Comparison of ENCODE assay signal across 1 cellular context in the genomic region with DNA sequence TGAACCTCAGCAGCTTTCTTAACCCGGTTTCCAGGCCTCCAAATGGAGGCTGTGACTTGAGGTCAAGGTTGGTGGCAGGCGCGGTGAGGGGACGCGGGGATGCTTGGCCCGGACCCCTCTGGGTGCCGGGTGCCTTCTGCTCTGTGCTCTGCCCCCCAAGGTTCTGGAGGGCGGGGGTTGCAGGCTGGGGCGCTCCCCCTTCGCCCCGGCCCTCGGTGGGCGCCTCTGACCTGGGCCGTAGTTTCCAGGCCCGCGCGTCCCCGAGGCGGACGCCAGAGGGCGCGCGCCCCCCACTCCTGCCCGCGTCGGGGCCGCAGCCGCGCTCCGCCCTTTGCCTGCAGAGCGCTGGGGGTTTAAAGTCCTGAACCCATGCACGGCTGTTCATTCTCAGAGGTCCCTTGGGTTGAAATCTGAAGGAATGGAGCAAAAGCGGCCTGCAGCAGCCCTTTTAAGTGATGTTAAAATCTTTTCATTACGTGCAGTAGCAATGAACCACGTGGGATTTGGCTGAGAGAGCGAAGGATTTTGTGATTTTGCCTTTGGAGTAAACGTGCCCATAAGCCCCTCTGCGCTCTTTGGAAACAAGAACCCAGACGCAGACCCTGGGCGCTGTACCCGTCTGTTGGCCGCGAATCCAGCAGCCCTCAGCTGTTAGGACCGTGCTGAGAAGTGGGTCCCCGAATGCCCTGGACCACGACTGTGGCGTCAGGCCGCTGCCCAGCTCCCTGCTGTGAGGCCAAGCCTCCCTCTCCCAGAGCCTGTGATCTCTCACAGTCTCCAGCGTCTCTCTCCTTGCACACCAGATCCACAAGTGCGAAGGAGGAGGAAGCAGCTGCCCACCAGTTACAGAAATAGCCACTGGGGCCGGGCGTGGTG.
TF ChIP-seq lines count a peak whose summit lies in the region.

No MANE protein-coding gene starts in this region.

TF ChIP-seq in HepG2, 621 proteins besides CTCF, POLR2A, EP300 and RAD21 (continued from another document):
- TF ChIP-seq, protein P1, sequence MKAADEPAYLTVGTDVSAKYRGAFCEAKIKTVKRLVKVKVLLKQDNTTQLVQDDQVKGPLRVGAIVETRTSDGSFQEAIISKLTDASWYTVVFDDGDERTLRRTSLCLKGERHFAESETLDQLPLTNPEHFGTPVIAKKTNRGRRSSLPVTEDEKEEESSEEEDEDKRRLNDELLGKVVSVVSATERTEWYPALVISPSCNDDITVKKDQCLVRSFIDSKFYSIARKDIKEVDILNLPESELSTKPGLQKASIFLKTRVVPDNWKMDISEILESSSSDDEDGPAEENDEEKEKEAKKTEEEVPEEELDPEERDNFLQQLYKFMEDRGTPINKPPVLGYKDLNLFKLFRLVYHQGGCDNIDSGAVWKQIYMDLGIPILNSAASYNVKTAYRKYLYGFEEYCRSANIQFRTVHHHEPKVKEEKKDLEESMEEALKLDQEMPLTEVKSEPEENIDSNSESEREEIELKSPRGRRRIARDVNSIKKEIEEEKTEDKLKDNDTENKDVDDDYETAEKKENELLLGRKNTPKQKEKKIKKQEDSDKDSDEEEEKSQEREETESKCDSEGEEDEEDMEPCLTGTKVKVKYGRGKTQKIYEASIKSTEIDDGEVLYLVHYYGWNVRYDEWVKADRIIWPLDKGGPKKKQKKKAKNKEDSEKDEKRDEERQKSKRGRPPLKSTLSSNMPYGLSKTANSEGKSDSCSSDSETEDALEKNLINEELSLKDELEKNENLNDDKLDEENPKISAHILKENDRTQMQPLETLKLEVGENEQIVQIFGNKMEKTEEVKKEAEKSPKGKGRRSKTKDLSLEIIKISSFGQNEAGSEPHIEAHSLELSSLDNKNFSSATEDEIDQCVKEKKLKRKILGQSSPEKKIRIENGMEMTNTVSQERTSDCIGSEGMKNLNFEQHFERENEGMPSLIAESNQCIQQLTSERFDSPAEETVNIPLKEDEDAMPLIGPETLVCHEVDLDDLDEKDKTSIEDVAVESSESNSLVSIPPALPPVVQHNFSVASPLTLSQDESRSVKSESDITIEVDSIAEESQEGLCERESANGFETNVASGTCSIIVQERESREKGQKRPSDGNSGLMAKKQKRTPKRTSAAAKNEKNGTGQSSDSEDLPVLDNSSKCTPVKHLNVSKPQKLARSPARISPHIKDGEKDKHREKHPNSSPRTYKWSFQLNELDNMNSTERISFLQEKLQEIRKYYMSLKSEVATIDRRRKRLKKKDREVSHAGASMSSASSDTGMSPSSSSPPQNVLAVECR (CRISPR knock-in tag; IDR thresholded peaks at IDR 0.05; ENCODE audit: borderline replicate concordance), result no peak
- TF ChIP-seq ZNF256 (CRISPR knock-in tag; conservative IDR thresholded peaks at IDR 0.05) (no peak), SOX6 (IDR thresholded peaks at IDR 0.05) (no peak), SOX6 (CRISPR knock-in tag; IDR thresholded peaks at IDR 0.05) (0 out of 2 replicates have a peak, but pooled peaks have one; percentile 25), ZNF10 (CRISPR knock-in tag; IDR thresholded peaks at IDR 0.05; ENCODE audit: borderline replicate concordance, low read depth) (no peak), GATAD2A (CRISPR knock-in tag; IDR thresholded peaks at IDR 0.05) (no peak), ZNF768 (CRISPR knock-in tag; IDR thresholded peaks at IDR 0.05) (no peak), HNRNPLL (IDR thresholded peaks at IDR 0.05; ENCODE audit: low read depth, low read length, poor library complexity, severe bottlenecking) (peak; percentile 47), SALL1 (CRISPR knock-in tag; IDR thresholded peaks at IDR 0.05) (peak; percentile 33; the same call in 1 of the 2 replicates), MXD4 (CRISPR knock-in tag; IDR thresholded peaks at IDR 0.05) (0 out of 2 replicates have a peak, but pooled peaks have one; percentile 35), ZNF543 (CRISPR knock-in tag; IDR thresholded peaks at IDR 0.05) (no peak), ZBTB38 (CRISPR knock-in tag; IDR thresholded peaks at IDR 0.05) (peak; percentile 49; the same call in 1 of the 2 replicates), KLF13 (CRISPR knock-in tag; IDR thresholded peaks at IDR 0.05) (no peak), CBX1 (IDR thresholded peaks at IDR 0.05; ENCODE audit: low read depth) (no peak), TBP (CRISPR knock-in tag; IDR thresholded peaks at IDR 0.05) (0 out of 2 replicates have a peak, but pooled peaks have one; percentile 64), SMC3 (IDR thresholded peaks at IDR 0.05; ENCODE audit: low read length) (peak; percentile 52; the same call in 1 of the 2 replicates), ZBTB7B (CRISPR knock-in tag; IDR thresholded peaks at IDR 0.05) (0 out of 2 replicates have a peak, but pooled peaks have one; percentile 46), KDM1A (CRISPR knock-in tag; IDR thresholded peaks at IDR 0.05) (no peak), XRCC5 (optimal IDR thresholded peaks at IDR 0.05; ENCODE audit: low read length) (peak; percentile 80), ZNF790 (CRISPR knock-in tag; IDR thresholded peaks at IDR 0.05; ENCODE audit: borderline replicate concordance) (peak; percentile 68; the same call in 1 of the 2 replicates), ZMAT3 (CRISPR knock-in tag; conservative IDR thresholded peaks at IDR 0.05) (no peak)
- TF ChIP-seq, protein P2, sequence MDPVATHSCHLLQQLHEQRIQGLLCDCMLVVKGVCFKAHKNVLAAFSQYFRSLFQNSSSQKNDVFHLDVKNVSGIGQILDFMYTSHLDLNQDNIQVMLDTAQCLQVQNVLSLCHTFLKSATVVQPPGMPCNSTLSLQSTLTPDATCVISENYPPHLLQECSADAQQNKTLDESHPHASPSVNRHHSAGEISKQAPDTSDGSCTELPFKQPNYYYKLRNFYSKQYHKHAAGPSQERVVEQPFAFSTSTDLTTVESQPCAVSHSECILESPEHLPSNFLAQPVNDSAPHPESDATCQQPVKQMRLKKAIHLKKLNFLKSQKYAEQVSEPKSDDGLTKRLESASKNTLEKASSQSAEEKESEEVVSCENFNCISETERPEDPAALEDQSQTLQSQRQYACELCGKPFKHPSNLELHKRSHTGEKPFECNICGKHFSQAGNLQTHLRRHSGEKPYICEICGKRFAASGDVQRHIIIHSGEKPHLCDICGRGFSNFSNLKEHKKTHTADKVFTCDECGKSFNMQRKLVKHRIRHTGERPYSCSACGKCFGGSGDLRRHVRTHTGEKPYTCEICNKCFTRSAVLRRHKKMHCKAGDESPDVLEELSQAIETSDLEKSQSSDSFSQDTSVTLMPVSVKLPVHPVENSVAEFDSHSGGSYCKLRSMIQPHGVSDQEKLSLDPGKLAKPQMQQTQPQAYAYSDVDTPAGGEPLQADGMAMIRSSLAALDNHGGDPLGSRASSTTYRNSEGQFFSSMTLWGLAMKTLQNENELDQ (CRISPR knock-in tag; IDR thresholded peaks at IDR 0.05; ENCODE audit: borderline replicate concordance), result no peak
- TF ChIP-seq, protein P3, sequence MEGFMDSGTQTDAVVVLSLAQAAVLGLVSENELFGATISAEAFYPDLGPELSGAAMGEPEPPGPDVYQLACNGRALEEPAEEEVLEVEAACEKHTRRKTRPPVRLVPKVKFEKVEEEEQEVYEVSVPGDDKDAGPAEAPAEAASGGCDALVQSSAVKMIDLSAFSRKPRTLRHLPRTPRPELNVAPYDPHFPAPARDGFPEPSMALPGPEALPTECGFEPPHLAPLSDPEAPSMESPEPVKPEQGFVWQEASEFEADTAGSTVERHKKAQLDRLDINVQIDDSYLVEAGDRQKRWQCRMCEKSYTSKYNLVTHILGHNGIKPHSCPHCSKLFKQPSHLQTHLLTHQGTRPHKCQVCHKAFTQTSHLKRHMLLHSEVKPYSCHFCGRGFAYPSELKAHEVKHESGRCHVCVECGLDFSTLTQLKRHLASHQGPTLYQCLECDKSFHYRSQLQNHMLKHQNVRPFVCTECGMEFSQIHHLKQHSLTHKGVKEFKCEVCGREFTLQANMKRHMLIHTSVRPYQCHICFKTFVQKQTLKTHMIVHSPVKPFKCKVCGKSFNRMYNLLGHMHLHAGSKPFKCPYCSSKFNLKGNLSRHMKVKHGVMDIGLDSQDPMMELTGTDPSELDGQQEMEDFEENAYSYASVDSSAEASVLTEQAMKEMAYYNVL (CRISPR knock-in tag; IDR thresholded peaks at IDR 0.05; ENCODE audit: borderline replicate concordance), result no peak
